Comparison of ENCODE assay signal across 1 cellular context in the genomic region with DNA sequence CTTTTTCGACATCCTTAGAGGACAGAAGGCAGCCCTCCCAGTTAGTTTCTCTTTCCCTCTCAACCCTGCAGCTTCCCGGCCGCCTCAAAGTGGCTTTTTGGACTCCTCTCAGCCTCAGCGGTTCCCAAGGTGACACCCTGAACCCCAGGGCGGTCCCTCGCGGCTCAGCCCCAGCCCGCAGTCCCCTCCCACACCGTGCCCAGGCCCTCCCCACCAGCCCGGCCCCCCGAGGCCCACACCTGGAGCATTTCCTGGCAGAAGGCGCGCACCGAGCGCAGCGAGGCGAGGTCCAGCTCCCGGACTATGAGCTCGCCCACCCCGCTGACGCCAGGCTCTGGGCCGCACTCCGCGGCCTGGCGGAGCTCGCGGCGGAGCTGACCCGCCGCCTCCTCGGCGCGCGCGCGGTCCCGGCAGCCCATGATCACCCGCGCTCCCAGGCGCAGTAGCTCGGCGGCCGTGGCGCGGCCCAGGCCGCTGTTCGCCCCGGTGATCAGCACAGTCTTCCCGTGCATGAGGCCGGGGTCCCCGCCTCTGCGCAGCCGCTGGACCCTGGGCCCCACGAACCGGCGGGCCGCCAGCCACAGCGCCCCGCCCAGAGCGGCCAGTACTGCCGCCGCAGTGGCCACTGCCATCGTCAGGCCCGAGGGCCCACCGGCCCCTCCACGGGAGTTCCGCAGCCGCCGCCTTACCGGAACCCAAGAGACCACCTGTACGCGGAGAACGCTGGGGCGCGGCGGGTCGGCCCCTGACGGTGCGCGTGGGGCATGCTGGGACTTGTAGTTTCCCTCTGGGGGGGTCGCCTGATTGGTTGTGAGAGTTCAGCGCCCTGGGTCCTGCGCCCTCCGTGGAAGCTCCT.
TF ChIP-seq lines count a peak whose summit lies in the region.

A gene with protein sequence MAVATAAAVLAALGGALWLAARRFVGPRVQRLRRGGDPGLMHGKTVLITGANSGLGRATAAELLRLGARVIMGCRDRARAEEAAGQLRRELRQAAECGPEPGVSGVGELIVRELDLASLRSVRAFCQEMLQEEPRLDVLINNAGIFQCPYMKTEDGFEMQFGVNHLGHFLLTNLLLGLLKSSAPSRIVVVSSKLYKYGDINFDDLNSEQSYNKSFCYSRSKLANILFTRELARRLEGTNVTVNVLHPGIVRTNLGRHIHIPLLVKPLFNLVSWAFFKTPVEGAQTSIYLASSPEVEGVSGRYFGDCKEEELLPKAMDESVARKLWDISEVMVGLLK (minus strand): TSS at position 713 of the 856 bp plus-strand sequence. CDS start 81 bp downstream, at position 632.

TF ChIP-seq in K562, 482 proteins besides CTCF, POLR2A, EP300 and RAD21 (continued from another document and continues in another):
- TF ChIP-seq, protein P1, sequence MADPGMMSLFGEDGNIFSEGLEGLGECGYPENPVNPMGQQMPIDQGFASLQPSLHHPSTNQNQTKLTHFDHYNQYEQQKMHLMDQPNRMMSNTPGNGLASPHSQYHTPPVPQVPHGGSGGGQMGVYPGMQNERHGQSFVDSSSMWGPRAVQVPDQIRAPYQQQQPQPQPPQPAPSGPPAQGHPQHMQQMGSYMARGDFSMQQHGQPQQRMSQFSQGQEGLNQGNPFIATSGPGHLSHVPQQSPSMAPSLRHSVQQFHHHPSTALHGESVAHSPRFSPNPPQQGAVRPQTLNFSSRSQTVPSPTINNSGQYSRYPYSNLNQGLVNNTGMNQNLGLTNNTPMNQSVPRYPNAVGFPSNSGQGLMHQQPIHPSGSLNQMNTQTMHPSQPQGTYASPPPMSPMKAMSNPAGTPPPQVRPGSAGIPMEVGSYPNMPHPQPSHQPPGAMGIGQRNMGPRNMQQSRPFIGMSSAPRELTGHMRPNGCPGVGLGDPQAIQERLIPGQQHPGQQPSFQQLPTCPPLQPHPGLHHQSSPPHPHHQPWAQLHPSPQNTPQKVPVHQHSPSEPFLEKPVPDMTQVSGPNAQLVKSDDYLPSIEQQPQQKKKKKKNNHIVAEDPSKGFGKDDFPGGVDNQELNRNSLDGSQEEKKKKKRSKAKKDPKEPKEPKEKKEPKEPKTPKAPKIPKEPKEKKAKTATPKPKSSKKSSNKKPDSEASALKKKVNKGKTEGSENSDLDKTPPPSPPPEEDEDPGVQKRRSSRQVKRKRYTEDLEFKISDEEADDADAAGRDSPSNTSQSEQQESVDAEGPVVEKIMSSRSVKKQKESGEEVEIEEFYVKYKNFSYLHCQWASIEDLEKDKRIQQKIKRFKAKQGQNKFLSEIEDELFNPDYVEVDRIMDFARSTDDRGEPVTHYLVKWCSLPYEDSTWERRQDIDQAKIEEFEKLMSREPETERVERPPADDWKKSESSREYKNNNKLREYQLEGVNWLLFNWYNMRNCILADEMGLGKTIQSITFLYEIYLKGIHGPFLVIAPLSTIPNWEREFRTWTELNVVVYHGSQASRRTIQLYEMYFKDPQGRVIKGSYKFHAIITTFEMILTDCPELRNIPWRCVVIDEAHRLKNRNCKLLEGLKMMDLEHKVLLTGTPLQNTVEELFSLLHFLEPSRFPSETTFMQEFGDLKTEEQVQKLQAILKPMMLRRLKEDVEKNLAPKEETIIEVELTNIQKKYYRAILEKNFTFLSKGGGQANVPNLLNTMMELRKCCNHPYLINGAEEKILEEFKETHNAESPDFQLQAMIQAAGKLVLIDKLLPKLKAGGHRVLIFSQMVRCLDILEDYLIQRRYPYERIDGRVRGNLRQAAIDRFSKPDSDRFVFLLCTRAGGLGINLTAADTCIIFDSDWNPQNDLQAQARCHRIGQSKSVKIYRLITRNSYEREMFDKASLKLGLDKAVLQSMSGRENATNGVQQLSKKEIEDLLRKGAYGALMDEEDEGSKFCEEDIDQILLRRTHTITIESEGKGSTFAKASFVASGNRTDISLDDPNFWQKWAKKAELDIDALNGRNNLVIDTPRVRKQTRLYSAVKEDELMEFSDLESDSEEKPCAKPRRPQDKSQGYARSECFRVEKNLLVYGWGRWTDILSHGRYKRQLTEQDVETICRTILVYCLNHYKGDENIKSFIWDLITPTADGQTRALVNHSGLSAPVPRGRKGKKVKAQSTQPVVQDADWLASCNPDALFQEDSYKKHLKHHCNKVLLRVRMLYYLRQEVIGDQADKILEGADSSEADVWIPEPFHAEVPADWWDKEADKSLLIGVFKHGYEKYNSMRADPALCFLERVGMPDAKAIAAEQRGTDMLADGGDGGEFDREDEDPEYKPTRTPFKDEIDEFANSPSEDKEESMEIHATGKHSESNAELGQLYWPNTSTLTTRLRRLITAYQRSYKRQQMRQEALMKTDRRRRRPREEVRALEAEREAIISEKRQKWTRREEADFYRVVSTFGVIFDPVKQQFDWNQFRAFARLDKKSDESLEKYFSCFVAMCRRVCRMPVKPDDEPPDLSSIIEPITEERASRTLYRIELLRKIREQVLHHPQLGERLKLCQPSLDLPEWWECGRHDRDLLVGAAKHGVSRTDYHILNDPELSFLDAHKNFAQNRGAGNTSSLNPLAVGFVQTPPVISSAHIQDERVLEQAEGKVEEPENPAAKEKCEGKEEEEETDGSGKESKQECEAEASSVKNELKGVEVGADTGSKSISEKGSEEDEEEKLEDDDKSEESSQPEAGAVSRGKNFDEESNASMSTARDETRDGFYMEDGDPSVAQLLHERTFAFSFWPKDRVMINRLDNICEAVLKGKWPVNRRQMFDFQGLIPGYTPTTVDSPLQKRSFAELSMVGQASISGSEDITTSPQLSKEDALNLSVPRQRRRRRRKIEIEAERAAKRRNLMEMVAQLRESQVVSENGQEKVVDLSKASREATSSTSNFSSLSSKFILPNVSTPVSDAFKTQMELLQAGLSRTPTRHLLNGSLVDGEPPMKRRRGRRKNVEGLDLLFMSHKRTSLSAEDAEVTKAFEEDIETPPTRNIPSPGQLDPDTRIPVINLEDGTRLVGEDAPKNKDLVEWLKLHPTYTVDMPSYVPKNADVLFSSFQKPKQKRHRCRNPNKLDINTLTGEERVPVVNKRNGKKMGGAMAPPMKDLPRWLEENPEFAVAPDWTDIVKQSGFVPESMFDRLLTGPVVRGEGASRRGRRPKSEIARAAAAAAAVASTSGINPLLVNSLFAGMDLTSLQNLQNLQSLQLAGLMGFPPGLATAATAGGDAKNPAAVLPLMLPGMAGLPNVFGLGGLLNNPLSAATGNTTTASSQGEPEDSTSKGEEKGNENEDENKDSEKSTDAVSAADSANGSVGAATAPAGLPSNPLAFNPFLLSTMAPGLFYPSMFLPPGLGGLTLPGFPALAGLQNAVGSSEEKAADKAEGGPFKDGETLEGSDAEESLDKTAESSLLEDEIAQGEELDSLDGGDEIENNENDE (IDR thresholded peaks at IDR 0.05; ENCODE audit: low read depth, low read length) = no peak
- no peak for TF ChIP-seq DNMT1 (IDR thresholded peaks at IDR 0.05)
- TF ChIP-seq PCBP1 (IDR thresholded peaks at IDR 0.05; ENCODE audit: low read depth, low read length, poor library complexity, severe bottlenecking) = peak; percentile 60
- peak; percentile 68; the same call in 1 of the 2 replicates for TF ChIP-seq ZNF431 (CRISPR knock-in tag; IDR thresholded peaks at IDR 0.05)
- no peak for TF ChIP-seq HSF4 (CRISPR knock-in tag; IDR thresholded peaks at IDR 0.05; ENCODE audit: borderline replicate concordance)
- TF ChIP-seq POLR2AphosphoS5 (IDR thresholded peaks at IDR 0.05; ENCODE audit: control insufficient read depth, insufficient read depth, low read depth, low read length) = 0 out of 2 replicates have a peak, but pooled peaks have one; percentile 33
- TF ChIP-seq PHF8 (IDR thresholded peaks at IDR 0.05; ENCODE audit: borderline replicate concordance, low read length) = peak; percentile 93; the same call in 1 of the 2 replicates
- TF ChIP-seq, protein P2, sequence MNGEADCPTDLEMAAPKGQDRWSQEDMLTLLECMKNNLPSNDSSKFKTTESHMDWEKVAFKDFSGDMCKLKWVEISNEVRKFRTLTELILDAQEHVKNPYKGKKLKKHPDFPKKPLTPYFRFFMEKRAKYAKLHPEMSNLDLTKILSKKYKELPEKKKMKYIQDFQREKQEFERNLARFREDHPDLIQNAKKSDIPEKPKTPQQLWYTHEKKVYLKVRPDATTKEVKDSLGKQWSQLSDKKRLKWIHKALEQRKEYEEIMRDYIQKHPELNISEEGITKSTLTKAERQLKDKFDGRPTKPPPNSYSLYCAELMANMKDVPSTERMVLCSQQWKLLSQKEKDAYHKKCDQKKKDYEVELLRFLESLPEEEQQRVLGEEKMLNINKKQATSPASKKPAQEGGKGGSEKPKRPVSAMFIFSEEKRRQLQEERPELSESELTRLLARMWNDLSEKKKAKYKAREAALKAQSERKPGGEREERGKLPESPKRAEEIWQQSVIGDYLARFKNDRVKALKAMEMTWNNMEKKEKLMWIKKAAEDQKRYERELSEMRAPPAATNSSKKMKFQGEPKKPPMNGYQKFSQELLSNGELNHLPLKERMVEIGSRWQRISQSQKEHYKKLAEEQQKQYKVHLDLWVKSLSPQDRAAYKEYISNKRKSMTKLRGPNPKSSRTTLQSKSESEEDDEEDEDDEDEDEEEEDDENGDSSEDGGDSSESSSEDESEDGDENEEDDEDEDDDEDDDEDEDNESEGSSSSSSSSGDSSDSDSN (IDR thresholded peaks at IDR 0.05; ENCODE audit: borderline replicate concordance in 1 of 2, low read depth in 2 of 2, low read length in 2 of 2) = peak; percentile 87 to 93; a peak in 2 of 4 replicates
- TF ChIP-seq CCNT2 (IDR thresholded peaks at IDR 0.05; ENCODE audit: borderline replicate concordance, extremely low read depth, insufficient read length, low read depth, low read length) = peak; percentile 49
- TF ChIP-seq, protein P3, sequence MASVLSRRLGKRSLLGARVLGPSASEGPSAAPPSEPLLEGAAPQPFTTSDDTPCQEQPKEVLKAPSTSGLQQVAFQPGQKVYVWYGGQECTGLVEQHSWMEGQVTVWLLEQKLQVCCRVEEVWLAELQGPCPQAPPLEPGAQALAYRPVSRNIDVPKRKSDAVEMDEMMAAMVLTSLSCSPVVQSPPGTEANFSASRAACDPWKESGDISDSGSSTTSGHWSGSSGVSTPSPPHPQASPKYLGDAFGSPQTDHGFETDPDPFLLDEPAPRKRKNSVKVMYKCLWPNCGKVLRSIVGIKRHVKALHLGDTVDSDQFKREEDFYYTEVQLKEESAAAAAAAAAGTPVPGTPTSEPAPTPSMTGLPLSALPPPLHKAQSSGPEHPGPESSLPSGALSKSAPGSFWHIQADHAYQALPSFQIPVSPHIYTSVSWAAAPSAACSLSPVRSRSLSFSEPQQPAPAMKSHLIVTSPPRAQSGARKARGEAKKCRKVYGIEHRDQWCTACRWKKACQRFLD (CRISPR knock-in tag; IDR thresholded peaks at IDR 0.05) = no peak
- no peak for TF ChIP-seq HNRNPUL1 (IDR thresholded peaks at IDR 0.05; ENCODE audit: low read length)
- TF ChIP-seq MTA3 (IDR thresholded peaks at IDR 0.05; ENCODE audit: borderline replicate concordance) = peak; percentile 57
- TF ChIP-seq ZFX (CRISPR knock-in tag; IDR thresholded peaks at IDR 0.05) = peak; percentile 99
- 0 out of 2 replicates have a peak, but pooled peaks have one; percentile 52 for TF ChIP-seq ZNF76 (CRISPR knock-in tag; IDR thresholded peaks at IDR 0.05; ENCODE audit: borderline replicate concordance)
- TF ChIP-seq, protein P4, sequence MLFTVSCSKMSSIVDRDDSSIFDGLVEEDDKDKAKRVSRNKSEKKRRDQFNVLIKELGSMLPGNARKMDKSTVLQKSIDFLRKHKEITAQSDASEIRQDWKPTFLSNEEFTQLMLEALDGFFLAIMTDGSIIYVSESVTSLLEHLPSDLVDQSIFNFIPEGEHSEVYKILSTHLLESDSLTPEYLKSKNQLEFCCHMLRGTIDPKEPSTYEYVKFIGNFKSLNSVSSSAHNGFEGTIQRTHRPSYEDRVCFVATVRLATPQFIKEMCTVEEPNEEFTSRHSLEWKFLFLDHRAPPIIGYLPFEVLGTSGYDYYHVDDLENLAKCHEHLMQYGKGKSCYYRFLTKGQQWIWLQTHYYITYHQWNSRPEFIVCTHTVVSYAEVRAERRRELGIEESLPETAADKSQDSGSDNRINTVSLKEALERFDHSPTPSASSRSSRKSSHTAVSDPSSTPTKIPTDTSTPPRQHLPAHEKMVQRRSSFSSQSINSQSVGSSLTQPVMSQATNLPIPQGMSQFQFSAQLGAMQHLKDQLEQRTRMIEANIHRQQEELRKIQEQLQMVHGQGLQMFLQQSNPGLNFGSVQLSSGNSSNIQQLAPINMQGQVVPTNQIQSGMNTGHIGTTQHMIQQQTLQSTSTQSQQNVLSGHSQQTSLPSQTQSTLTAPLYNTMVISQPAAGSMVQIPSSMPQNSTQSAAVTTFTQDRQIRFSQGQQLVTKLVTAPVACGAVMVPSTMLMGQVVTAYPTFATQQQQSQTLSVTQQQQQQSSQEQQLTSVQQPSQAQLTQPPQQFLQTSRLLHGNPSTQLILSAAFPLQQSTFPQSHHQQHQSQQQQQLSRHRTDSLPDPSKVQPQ (CRISPR knock-in tag; IDR thresholded peaks at IDR 0.05; ENCODE audit: borderline replicate concordance) = no peak
- TF ChIP-seq, protein P5, sequence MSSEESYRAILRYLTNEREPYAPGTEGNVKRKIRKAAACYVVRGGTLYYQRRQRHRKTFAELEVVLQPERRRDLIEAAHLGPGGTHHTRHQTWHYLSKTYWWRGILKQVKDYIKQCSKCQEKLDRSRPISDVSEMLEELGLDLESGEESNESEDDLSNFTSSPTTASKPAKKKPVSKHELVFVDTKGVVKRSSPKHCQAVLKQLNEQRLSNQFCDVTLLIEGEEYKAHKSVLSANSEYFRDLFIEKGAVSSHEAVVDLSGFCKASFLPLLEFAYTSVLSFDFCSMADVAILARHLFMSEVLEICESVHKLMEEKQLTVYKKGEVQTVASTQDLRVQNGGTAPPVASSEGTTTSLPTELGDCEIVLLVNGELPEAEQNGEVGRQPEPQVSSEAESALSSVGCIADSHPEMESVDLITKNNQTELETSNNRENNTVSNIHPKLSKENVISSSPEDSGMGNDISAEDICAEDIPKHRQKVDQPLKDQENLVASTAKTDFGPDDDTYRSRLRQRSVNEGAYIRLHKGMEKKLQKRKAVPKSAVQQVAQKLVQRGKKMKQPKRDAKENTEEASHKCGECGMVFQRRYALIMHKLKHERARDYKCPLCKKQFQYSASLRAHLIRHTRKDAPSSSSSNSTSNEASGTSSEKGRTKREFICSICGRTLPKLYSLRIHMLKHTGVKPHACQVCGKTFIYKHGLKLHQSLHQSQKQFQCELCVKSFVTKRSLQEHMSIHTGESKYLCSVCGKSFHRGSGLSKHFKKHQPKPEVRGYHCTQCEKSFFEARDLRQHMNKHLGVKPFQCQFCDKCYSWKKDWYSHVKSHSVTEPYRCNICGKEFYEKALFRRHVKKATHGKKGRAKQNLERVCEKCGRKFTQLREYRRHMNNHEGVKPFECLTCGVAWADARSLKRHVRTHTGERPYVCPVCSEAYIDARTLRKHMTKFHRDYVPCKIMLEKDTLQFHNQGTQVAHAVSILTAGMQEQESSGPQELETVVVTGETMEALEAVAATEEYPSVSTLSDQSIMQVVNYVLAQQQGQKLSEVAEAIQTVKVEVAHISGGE (CRISPR knock-in tag; IDR thresholded peaks at IDR 0.05) = peak in 1 of 3 experiments; percentile 80; a peak in 2 of 6 replicates
- TF ChIP-seq IRF2 (CRISPR knock-in tag; IDR thresholded peaks at IDR 0.05) = 0 out of 2 replicates have a peak, but pooled peaks have one; percentile 61
- TF ChIP-seq E2F3 (CRISPR knock-in tag; IDR thresholded peaks at IDR 0.05) = 0 out of 2 replicates have a peak, but pooled peaks have one; percentile 42
- TF ChIP-seq, protein P6, sequence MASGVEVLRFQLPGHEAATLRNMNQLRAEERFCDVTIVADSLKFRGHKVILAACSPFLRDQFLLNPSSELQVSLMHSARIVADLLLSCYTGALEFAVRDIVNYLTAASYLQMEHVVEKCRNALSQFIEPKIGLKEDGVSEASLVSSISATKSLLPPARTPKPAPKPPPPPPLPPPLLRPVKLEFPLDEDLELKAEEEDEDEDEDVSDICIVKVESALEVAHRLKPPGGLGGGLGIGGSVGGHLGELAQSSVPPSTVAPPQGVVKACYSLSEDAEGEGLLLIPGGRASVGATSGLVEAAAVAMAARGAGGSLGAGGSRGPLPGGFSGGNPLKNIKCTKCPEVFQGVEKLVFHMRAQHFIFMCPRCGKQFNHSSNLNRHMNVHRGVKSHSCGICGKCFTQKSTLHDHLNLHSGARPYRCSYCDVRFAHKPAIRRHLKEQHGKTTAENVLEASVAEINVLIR (CRISPR knock-in tag; IDR thresholded peaks at IDR 0.05) = peak; percentile 70
- TF ChIP-seq POLR2G (IDR thresholded peaks at IDR 0.05; ENCODE audit: low read depth, low read length) = peak; percentile 87
- TF ChIP-seq, protein P7, sequence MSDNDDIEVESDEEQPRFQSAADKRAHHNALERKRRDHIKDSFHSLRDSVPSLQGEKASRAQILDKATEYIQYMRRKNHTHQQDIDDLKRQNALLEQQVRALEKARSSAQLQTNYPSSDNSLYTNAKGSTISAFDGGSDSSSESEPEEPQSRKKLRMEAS (CRISPR knock-in tag; IDR thresholded peaks at IDR 0.05) = peak; percentile 47
